ENCODE assay signal across 13 cellular contexts in genomic region chr7:106072715-106073091, GRCh38. TPM values are rescaled to one million over a fixed set of nuclear protein-coding genes. Genes with fewer than 3 reads are reported as not detected.
DNase-seq lines count a peak whose midpoint lies in the region; ATAC-seq, FAIRE-seq and TF ChIP-seq lines count a peak whose summit lies in the region.
"Had no signal": no experiment of that assay in that cellular context is flagged by ENCODE, and none has a peak within 500 bp of the region (broad histone marks: within the 10 kb centered on the region; RNA-seq: fewer than 3 reads in every experiment).

No MANE protein-coding gene starts in this region.

- peaks cover 46% of the 10 kb centered on the region for H3K4me1 Mint-ChIP-seq in activated CD8-positive, alpha-beta memory T cell treated with anti-CD3 and anti-CD28 coated beads, Interleukin-2, amount 10 ng/mL, durations not matched to agents 7 days and 5 days
- H3K4me1 Mint-ChIP-seq in stimulated activated memory B cell treated with anti-CD40 and anti-IgM and Interleukin-4, amounts not matched to agents 10 μg/mL and 1 μg/mL and 100 μg/mL, for 72 hours: peaks cover 96% of the 10 kb centered on the region
- peaks cover 42% of the 10 kb centered on the region for H3K4me1 Mint-ChIP-seq in Calu3 (ENCODE audit: low read depth, unreplicated experiment)

- H3K9me3 ChIP-seq in PC-3 (ENCODE audit: low read length) (no peaks in the 10 kb centered on the region), endothelial cell of umbilical vein (replicated peaks; ENCODE audit: control insufficient read depth, insufficient read depth, low read length) (no peaks in the 10 kb centered on the region)
- H3K9me3 ChIP-seq: thoracic aorta had no signal

- H3K36me3 ChIP-seq in PC-3 (ENCODE audit: low read depth, low read length) (no peaks in the 10 kb centered on the region), endothelial cell of umbilical vein (ENCODE audit: control insufficient read depth in 2 of 2, extremely low read depth in 1 of 2, insufficient read depth in 2 of 2, low read length in 2 of 2) (no peaks in the 10 kb centered on the region)
- H3K36me3 ChIP-seq: thoracic aorta had no signal

- CTCF ChIA-PET in activated CD8-positive, alpha-beta memory T cell treated with anti-CD3 and anti-CD28 coated beads, Interleukin-2, amount 10 ng/mL, durations not matched to agents 7 days and 5 days (lab: Charles Lee): interaction anchor here (1.2 to 3.9 kb wide), 6 partner anchors 11 to 94 kb away, joined by 3 to 30 read pairs (median 13); partner anchors contain the start of gene SYPL1
- CTCF ChIA-PET in PC-3 (lab: Charles Lee): no interaction called here
- CTCF ChIA-PET in endothelial cell of umbilical vein (lab: Charles Lee): interaction anchor here (1.1 to 2.6 kb wide), 8 partner anchors 11 to 95 kb away, joined by 3 to 21 read pairs (median 5); partner anchors contain the start of gene SYPL1
- CTCF ChIA-PET in Calu3 (lab: Charles Lee): interaction anchor here (1.4 to 1.8 kb wide), 3 partner anchors 8 to 39 kb away, joined by 4 to 9 read pairs (median 8); partner anchors contain the start of gene SYPL1

- H3K9me2 ChIP-seq in PC-3 (replicated peaks; ENCODE audit: low read length): no peaks in the 10 kb centered on the region

- H3K27ac Mint-ChIP-seq in activated CD8-positive, alpha-beta memory T cell treated with anti-CD3 and anti-CD28 coated beads, Interleukin-2, amount 10 ng/mL, durations not matched to agents 7 days and 5 days: peak overlapping the region; percentile 94
- peak overlapping the region; percentile 97 for H3K27ac Mint-ChIP-seq in stimulated activated memory B cell treated with anti-CD40 and anti-IgM and Interleukin-4, amounts not matched to agents 10 μg/mL and 1 μg/mL and 100 μg/mL, for 72 hours
- H3K27ac Mint-ChIP-seq in Calu3 (ENCODE audit: unreplicated experiment): no peak overlapping the region
- H3K27ac Mint-ChIP-seq: WTC11 had no signal

- dilution Hi-C loops in endothelial cell of umbilical vein (cut with MboI; ENCODE audit: extremely low pct_ligation_motif_present, low sequenced_read_pairs): loop anchor here (25.0 kb wide), 1 partner anchor 90 kb away; no protein-coding TSS in a partner anchor

- H2AFZ ChIP-seq in PC-3 (ENCODE audit: low read length): 0 out of 2 replicates have a peak overlapping the region, but pooled peaks have one; percentile 27
- H2AFZ ChIP-seq in endothelial cell of umbilical vein (ENCODE audit: low read depth, low read length): peak overlapping the region; percentile 34

- H3K27ac ChIP-seq in PC-3 (ENCODE audit: low read length) (no peak overlapping the region; the same call in 1 of the 2 replicates), endothelial cell of umbilical vein (ENCODE audit: insufficient read depth, low read depth, low read length) (peak overlapping the region; percentile 60), dorsolateral prefrontal cortex (peak overlapping the region in 21 of 59 donors; percentile 8 to 74 (median 42))
- H3K27ac ChIP-seq: thoracic aorta had no signal

- H3K9me1 ChIP-seq in endothelial cell of umbilical vein (replicated peaks; ENCODE audit: control insufficient read depth, extremely low read depth, insufficient read depth, low read length): no peaks in the 10 kb centered on the region

- H3K4me2 ChIP-seq in PC-3 (ENCODE audit: low read length) (no peak overlapping the region), endothelial cell of umbilical vein (ENCODE audit: insufficient read depth, low read length) (peak overlapping the region; percentile 3)

- no peaks in the 10 kb centered on the region for H3K36me3 Mint-ChIP-seq in activated CD8-positive, alpha-beta memory T cell treated with anti-CD3 and anti-CD28 coated beads, Interleukin-2, amount 10 ng/mL, durations not matched to agents 7 days and 5 days
- no peaks in the 10 kb centered on the region for H3K36me3 Mint-ChIP-seq in stimulated activated memory B cell treated with anti-CD40 and anti-IgM and Interleukin-4, amounts not matched to agents 10 μg/mL and 1 μg/mL and 100 μg/mL, for 72 hours
- no peaks in the 10 kb centered on the region for H3K36me3 Mint-ChIP-seq in Calu3 (ENCODE audit: insufficient read depth, unreplicated experiment)
- H3K36me3 Mint-ChIP-seq: WTC11 had no signal

- no peaks in the 10 kb centered on the region for H3K79me2 ChIP-seq in PC-3 (ENCODE audit: low read length)
- H3K79me2 ChIP-seq in endothelial cell of umbilical vein (ENCODE audit: control insufficient read depth, insufficient read depth, low read length): no peaks in the 10 kb centered on the region

- H3K4me3 ChIP-seq in PC-3 (ENCODE audit: low read length) (no peak overlapping the region), endothelial cell of umbilical vein (replicated peaks in 1 of 3; ENCODE audit: insufficient read depth in 1 of 3, low read depth in 1 of 3, low read length in 3 of 3) (no peak overlapping the region), dorsolateral prefrontal cortex (no peak overlapping the region)
- H3K4me3 ChIP-seq: thoracic aorta had no signal

- H3K27me3 ChIP-seq in PC-3 (ENCODE audit: low read length) (no peaks in the 10 kb centered on the region), endothelial cell of umbilical vein (ENCODE audit: control insufficient read depth in 2 of 2, insufficient read depth in 2 of 2, low read length in 2 of 2) (no peaks in the 10 kb centered on the region), dorsolateral prefrontal cortex (no peaks in the 10 kb centered on the region)

- TF ChIP-seq CTCF in PC-3 (conservative IDR thresholded peaks at IDR 0.05; ENCODE audit: low read depth, low read length): no peak
- TF ChIP-seq CTCF in endothelial cell of umbilical vein (IDR thresholded peaks at IDR 0.05; ENCODE audit: extremely low read depth in 1 of 2, insufficient read depth in 1 of 2, low read depth in 1 of 2, low read length in 2 of 2): no peak
- TF ChIP-seq CTCF in dorsolateral prefrontal cortex (IDR thresholded peaks at IDR 0.05 in 54 of 56, conservative IDR thresholded peaks at IDR 0.05 in 2 of 56; ENCODE audit: low read depth in 1 of 56, partially characterized antibody in 56 of 56): no peak
- no peak for TF ChIP-seq CTCF in Calu3 (IDR thresholded peaks at IDR 0.05; ENCODE audit: unreplicated experiment)

- H3K9ac ChIP-seq in PC-3 (ENCODE audit: low read length) (no peak overlapping the region), endothelial cell of umbilical vein (replicated peaks; ENCODE audit: extremely low read depth, insufficient read depth, low read length) (peak overlapping the region; percentile 19)

- no peak for FAIRE-seq in endothelial cell of umbilical vein (lab: Jason Lieb, UNC)
- FAIRE-seq: G401.6 had no signal

- no peaks in the 10 kb centered on the region for H3K9me3 Mint-ChIP-seq in activated CD8-positive, alpha-beta memory T cell treated with anti-CD3 and anti-CD28 coated beads, Interleukin-2, amount 10 ng/mL, durations not matched to agents 7 days and 5 days (ENCODE audit: low read depth)
- no peaks in the 10 kb centered on the region for H3K9me3 Mint-ChIP-seq in stimulated activated memory B cell treated with anti-CD40 and anti-IgM and Interleukin-4, amounts not matched to agents 10 μg/mL and 1 μg/mL and 100 μg/mL, for 72 hours
- H3K9me3 Mint-ChIP-seq in Calu3 (ENCODE audit: low read depth, unreplicated experiment): no peaks in the 10 kb centered on the region
- H3K9me3 Mint-ChIP-seq: WTC11 had no signal

- no peak for DNase-seq in activated CD8-positive, alpha-beta memory T cell treated with anti-CD3 and anti-CD28 coated beads, Interleukin-2, amount 10 ng/mL, durations not matched to agents 7 days and 5 days
- no peak for DNase-seq in activated CD8-positive, alpha-beta memory T cell treated with anti-CD3 and anti-CD28 coated beads, Interleukin-2, amount 50 U/mL, for 4 hours
- DNase-seq in PC-3 (no peak), endothelial cell of umbilical vein (ENCODE audit: low read depth, low spot score) (no peak), dorsolateral prefrontal cortex (no peak), medulla oblongata (ENCODE audit: extremely low spot score) (no peak), Calu3 (no peak)
- DNase-seq: activated gamma-delta T cell treated with Interleukin-2 at 50 U/mL for 16 hours, RPMI8226 had no signal

- intact Hi-C loops in PC-3 (cut with micrococcal nuclease) (no loop called here), endothelial cell of umbilical vein (cut with micrococcal nuclease) (no loop called here), dorsolateral prefrontal cortex (cut with DNase I) (no loop called here), Calu3 (cut with micrococcal nuclease; ENCODE audit: unreplicated experiment) (loop anchor here (5.0 kb wide), 1 partner anchor 40 kb away; the partner anchor contains the start of gene SYPL1)

- no peak for ATAC-seq in activated CD8-positive, alpha-beta memory T cell treated with anti-CD3 and anti-CD28 coated beads, Interleukin-2, amount 10 ng/mL, durations not matched to agents 7 days and 5 days
- ATAC-seq in PC-3: no peak
- ATAC-seq in stimulated activated memory B cell treated with anti-CD40 and anti-IgM and Interleukin-4, amounts not matched to agents 10 μg/mL and 1 μg/mL and 100 μg/mL, for 72 hours: no peak
- ATAC-seq: WTC11 had no signal

- H3K4me1 ChIP-seq in PC-3 (ENCODE audit: insufficient read depth, low read length) (peaks cover 35% of the 10 kb centered on the region), endothelial cell of umbilical vein (ENCODE audit: control insufficient read depth, extremely low read depth, insufficient read depth, low read length) (peaks cover 20% of the 10 kb centered on the region)

- H3K27me3 Mint-ChIP-seq in activated CD8-positive, alpha-beta memory T cell treated with anti-CD3 and anti-CD28 coated beads, Interleukin-2, amount 10 ng/mL, durations not matched to agents 7 days and 5 days: no peaks in the 10 kb centered on the region
- no peaks in the 10 kb centered on the region for H3K27me3 Mint-ChIP-seq in stimulated activated memory B cell treated with anti-CD40 and anti-IgM and Interleukin-4, amounts not matched to agents 10 μg/mL and 1 μg/mL and 100 μg/mL, for 72 hours
- H3K27me3 Mint-ChIP-seq in Calu3 (ENCODE audit: unreplicated experiment): no peaks in the 10 kb centered on the region

- no peak overlapping the region for H3K4me3 Mint-ChIP-seq in activated CD8-positive, alpha-beta memory T cell treated with anti-CD3 and anti-CD28 coated beads, Interleukin-2, amount 10 ng/mL, durations not matched to agents 7 days and 5 days
- H3K4me3 Mint-ChIP-seq in stimulated activated memory B cell treated with anti-CD40 and anti-IgM and Interleukin-4, amounts not matched to agents 10 μg/mL and 1 μg/mL and 100 μg/mL, for 72 hours: no peak overlapping the region
- H3K4me3 Mint-ChIP-seq in Calu3 (ENCODE audit: low read depth, unreplicated experiment): no peak overlapping the region
- H3K4me3 Mint-ChIP-seq: WTC11 had no signal

- no peak for TF ChIP-seq POLR2A in endothelial cell of umbilical vein (IDR thresholded peaks at IDR 0.05; ENCODE audit: low read depth, low read length)

- H4K20me1 ChIP-seq in PC-3 (ENCODE audit: low read length): no peaks in the 10 kb centered on the region
- no peaks in the 10 kb centered on the region for H4K20me1 ChIP-seq in endothelial cell of umbilical vein (replicated peaks; ENCODE audit: control insufficient read depth, extremely low read depth, insufficient read depth, low read length)

- H3F3A ChIP-seq in PC-3 (ENCODE audit: low read length, unreplicated experiment): no peaks in the 10 kb centered on the region

- BruUV-seq in PC-3 (replicated peaks; lab: Mats Ljungman, UMichigan): no TSS peak
- no TSS peak for BruUV-seq in endothelial cell of umbilical vein (replicated peaks; lab: Mats Ljungman, UMichigan)
- no TSS peak for BruUV-seq in Calu3 (replicated peaks; lab: Mats Ljungman, UMichigan)

- POLR2A ChIA-PET in PC-3 (lab: Charles Lee; ENCODE audit: unreplicated experiment): interaction anchor here (1.1 kb wide), 1 partner anchor 39 kb away, joined by 3 read pairs; the partner anchor contains the start of gene SYPL1
- POLR2A ChIA-PET in endothelial cell of umbilical vein (lab: Charles Lee): interaction anchor here (1.2 to 1.7 kb wide), 2 partner anchors 27 to 40 kb away, joined by 3 to 7 read pairs; partner anchors contain the start of gene SYPL1

RNA-seq across cellular contexts. Expression of gene SYPL1, which starts 39.4 kb away (rescaled TPM):
- total RNA-seq in activated CD8-positive, alpha-beta memory T cell treated with anti-CD3 and anti-CD28 coated beads, Interleukin-2, amount 10 ng/mL, durations not matched to agents 7 days and 5 days: 10 to 100 TPM; 21.9 to 24.1 TPM
- 45.9 and 57.9 TPM in 2 replicates for total RNA-seq in PC-3 (2014; rRNA removed)
- total RNA-seq in endothelial cell of umbilical vein: 66.6 and 67.1 TPM in 2 replicates
- 51.2 and 59.8 TPM in 2 replicates for polyA plus RNA-seq in endothelial cell of umbilical vein
- polyA plus RNA-seq in endothelial cell of umbilical vein (2011; cell fraction: cytosol; rRNA removed): 50.5 and 51.5 TPM in 2 replicates
- polyA plus RNA-seq in endothelial cell of umbilical vein (2011; cell fraction: nucleus; rRNA removed): 19.3 and 27.3 TPM in 2 replicates
- polyA plus RNA-seq in endothelial cell of umbilical vein (2012): 57.2 and 78.4 TPM in 2 replicates
- polyA minus RNA-seq in endothelial cell of umbilical vein: 65.1 and 75.2 TPM in 2 replicates
- 17.4 TPM for polyA minus RNA-seq in endothelial cell of umbilical vein (2011; cell fraction: cytosol; rRNA and poly(A)+ RNA removed)
- 17.0 and 28.4 TPM in 2 replicates for polyA minus RNA-seq in endothelial cell of umbilical vein (2011; cell fraction: nucleus; rRNA and poly(A)+ RNA removed)
- total RNA-seq in dorsolateral prefrontal cortex: 10 to 100 TPM; 21.3 to 84.1 (median 36.2) TPM
- 76.1 and 88.3 TPM in 2 replicates for total RNA-seq in Calu3 (2022)
